ENCODE assay signal across 9 cellular contexts in the genomic region with DNA sequence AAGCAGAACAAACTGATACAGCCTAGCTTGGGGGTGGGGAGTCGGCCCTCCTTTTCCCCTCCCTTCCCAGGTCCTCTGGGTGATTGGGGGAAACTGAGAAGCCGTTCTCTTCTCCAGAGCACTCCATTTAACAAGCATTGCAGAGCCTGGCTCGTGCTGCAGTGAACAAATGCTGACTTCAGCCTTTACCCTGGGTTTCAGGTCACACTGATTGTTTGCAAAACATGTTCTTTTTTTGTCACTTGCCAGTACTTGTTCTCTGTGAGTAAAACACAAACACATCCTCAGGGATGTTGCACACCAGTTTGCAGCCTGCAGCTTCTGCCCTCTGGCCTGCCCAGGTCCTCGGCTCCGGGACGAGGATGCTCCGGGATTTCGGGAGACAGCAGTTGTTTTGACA.
A peak's percentile ranks its signal among the peaks of the same experiment; 100 is the strongest.
DNase-seq lines count a peak whose midpoint lies in the region; ATAC-seq and TF ChIP-seq lines count a peak whose summit lies in the region.
"Had no signal": no experiment of that assay in that cellular context is flagged by ENCODE, and none has a peak within 500 bp of the region (broad histone marks: within the 10 kb centered on the region; RNA-seq: fewer than 3 reads in every experiment).

No MANE protein-coding gene starts in this region.

- no peak overlapping the region for H3K4me3 ChIP-seq in HUES6 (ENCODE audit: low read depth, low read length)
- peak overlapping the region in 1 of 2 donors; percentile 28 for H3K4me3 ChIP-seq in ascending aorta
- H3K4me3 ChIP-seq in left lung, result peak overlapping the region in 1 of 2 donors; percentile 17
- H3K4me3 ChIP-seq in thoracic aorta, result peak overlapping the region; percentile 36
- H3K4me3 ChIP-seq in lower leg skin (ENCODE audit: low read depth, poor library complexity, severe bottlenecking), result no peak overlapping the region

- no peak for TF ChIP-seq POLR2A in lower leg skin (IDR thresholded peaks at IDR 0.05)

- peak overlapping the region; percentile 26; the same call in 1 of the 2 replicates for H3K27ac ChIP-seq in HUES6 (ENCODE audit: low read depth, low read length)
- H3K27ac ChIP-seq in ascending aorta, result peak overlapping the region; percentile 65 to 86
- peak overlapping the region in 1 of 2 donors; percentile 90 for H3K27ac ChIP-seq in left lung
- H3K27ac ChIP-seq in thoracic aorta, result peak overlapping the region; percentile 82 to 91

- DNase-seq in ascending aorta (ENCODE audit: low spot score in 2 of 2) (no peak), left lung (no peak), thoracic aorta (ENCODE audit: low spot score) (no peak), lower leg skin (ENCODE audit: low spot score in 2 of 2) (no peak), hippocampal formation (lab: John Stamatoyannopoulos, UW) (no peak)
- DNase-seq: activated CD4-positive, alpha-beta T cell treated with anti-CD3 and anti-CD28 coated beads, Interleukin-2, amount 50 U/mL, for 4 hours; naive thymus-derived CD4-positive, alpha-beta T cell had no signal

- H3K9me3 ChIP-seq in HUES6 (ENCODE audit: control insufficient read depth, insufficient read depth, low read depth, low read length) (no peaks in the 10 kb centered on the region), ascending aorta (no peaks in the 10 kb centered on the region), left lung (no peaks in the 10 kb centered on the region), thoracic aorta (no peaks in the 10 kb centered on the region)

- WGBS in lower leg skin, 2 donors, result 23 to 30% methylated on average over 8 of the region's 8 CpGs

- no peaks in the 10 kb centered on the region for H3K27me3 ChIP-seq in HUES6 (ENCODE audit: control insufficient read depth, insufficient read depth, low read length)
- no peaks in the 10 kb centered on the region for H3K27me3 ChIP-seq in ascending aorta
- no peaks in the 10 kb centered on the region for H3K27me3 ChIP-seq in left lung
- H3K27me3 ChIP-seq in thoracic aorta (replicated peaks; ENCODE audit: insufficient read depth), result no peaks in the 10 kb centered on the region

- H3K4me1 ChIP-seq in HUES6 (ENCODE audit: control insufficient read depth, insufficient read depth, low read length) (peaks cover 39% of the 10 kb centered on the region), ascending aorta (peaks cover 27 to 77% of the 10 kb centered on the region in 2 donors), left lung (peaks cover 3 to 55% of the 10 kb centered on the region in 2 donors), thoracic aorta (ENCODE audit: control insufficient read depth in 1 of 2, low read depth in 2 of 2) (peaks cover 64 to 89% of the 10 kb centered on the region in 2 donors)

- ATAC-seq in left lung (peak; percentile 30), thoracic aorta (ENCODE audit: insufficient number of reproducible peaks, low FRiP score, low read depth) (no peak), GM21423 (IDR thresholded peaks at IDR 0.05; ENCODE audit: unreplicated experiment) (no peak)

- no peak overlapping the region for H3K9ac ChIP-seq in HUES6 (ENCODE audit: low read length)

- TF ChIP-seq CTCF in ascending aorta (IDR thresholded peaks at IDR 0.05), result no peak
- TF ChIP-seq CTCF in left lung (IDR thresholded peaks at IDR 0.05), result no peak
- no peak for TF ChIP-seq CTCF in thoracic aorta (IDR thresholded peaks at IDR 0.05)
- no peak for TF ChIP-seq CTCF in lower leg skin (IDR thresholded peaks at IDR 0.05)

- H3K36me3 ChIP-seq in HUES6 (ENCODE audit: control insufficient read depth, insufficient read depth, low read length), result no peaks in the 10 kb centered on the region
- H3K36me3 ChIP-seq in ascending aorta, result no peaks in the 10 kb centered on the region
- H3K36me3 ChIP-seq in left lung, result no peaks in the 10 kb centered on the region
- no peaks in the 10 kb centered on the region for H3K36me3 ChIP-seq in thoracic aorta

- intact Hi-C loops in ascending aorta (cut with DNase I), result loop anchor here (2.0 to 5.0 kb wide), 2 partner anchors 14 to 73 kb away; no protein-coding TSS in a partner anchor
- intact Hi-C loops in left lung (cut with DNase I), result no loop called here
- intact Hi-C loops in lower leg skin (cut with DNase I; ENCODE audit: low total_unique reads), result no loop called here
